In genomic region chr4:113524096-113524495, GRCh38 we compare ENCODE assay signal across 11 cellular contexts.
A peak's percentile ranks its signal among the peaks of the same experiment; 100 is the strongest.
DNase-seq lines count a peak whose midpoint lies in the region; ATAC-seq and TF ChIP-seq lines count a peak whose summit lies in the region.
"Had no signal": no experiment of that assay in that cellular context is flagged by ENCODE, and none has a peak within 500 bp of the region (broad histone marks: within the 10 kb centered on the region; RNA-seq: fewer than 3 reads in every experiment).

No MANE protein-coding gene starts in this region.

- peak; percentile 87 for ATAC-seq in GM18508 (IDR thresholded peaks at IDR 0.05; ENCODE audit: insufficient read depth, unreplicated experiment)
- peak; percentile 93 for ATAC-seq in GM19438 (IDR thresholded peaks at IDR 0.05; ENCODE audit: low read depth, unreplicated experiment)
- ATAC-seq in HG02870 (IDR thresholded peaks at IDR 0.05; ENCODE audit: unreplicated experiment): peak; percentile 93
- peak; percentile 96 for ATAC-seq in HG03558 (IDR thresholded peaks at IDR 0.05; ENCODE audit: extremely low read depth, unreplicated experiment)
- no peak for ATAC-seq in heart left ventricle

- no peak for TF ChIP-seq POLR2A in heart left ventricle (IDR thresholded peaks at IDR 0.05)

- H3K9me3 ChIP-seq in heart left ventricle: no peaks in the 10 kb centered on the region

- peaks cover 0 to 87% (median 71%) of the 10 kb centered on the region in 9 donors for H3K36me3 ChIP-seq in heart left ventricle

- no peaks in the 10 kb centered on the region for H3K27me3 ChIP-seq in heart left ventricle

- intact Hi-C loops in heart left ventricle (cut with DNase I): no loop called here

- no peak overlapping the region for H3K27ac ChIP-seq in heart left ventricle

- TF ChIP-seq CTCF in heart left ventricle (IDR thresholded peaks at IDR 0.05): no peak

- DNase-seq in medulla oblongata (ENCODE audit: extremely low spot score) (no peak), NCI-H748 (lab: John Stamatoyannopoulos, UW; ENCODE audit: unreplicated experiment) (no peak), MV-4-11 (lab: John Stamatoyannopoulos, UW) (no peak), heart left ventricle (no peak)
- DNase-seq: IMR-90; stimulated activated naive CD4-positive, alpha-beta T cell treated with Interleukin-2 at 50 U/mL for 16 hours had no signal

- H3K4me1 ChIP-seq in heart left ventricle: peaks cover 0 to 10% (median 0%) of the 10 kb centered on the region in 12 donors

- no peak overlapping the region for H3K4me3 ChIP-seq in heart left ventricle
- H3K4me3 ChIP-seq: smooth muscle cell had no signal

- WGBS in heart left ventricle, 4 donors: 94 to 100% (median 97%) methylated on average over 1 of the region's 1 CpG

Comparison
In these comparisons a context has a peak if more than half of its experiments do, and no peak if none do; other contexts are left out.
1. ATAC-seq: peak in GM18508 (single experiment), GM19438 (single experiment), HG02870 (single experiment) and HG03558 (single experiment); none in heart left ventricle (0 of 4).